8 cellular contexts compared by ENCODE assay signal in genomic region chr2:128091691-128092050, GRCh38. TPM values are rescaled to one million over a fixed set of nuclear protein-coding genes. Genes with fewer than 3 reads are reported as not detected.
A peak's percentile ranks its signal among the peaks of the same experiment; 100 is the strongest.
DNase-seq lines count a peak whose midpoint lies in the region; ATAC-seq, FAIRE-seq and TF ChIP-seq lines count a peak whose summit lies in the region.

No MANE protein-coding gene starts in this region.

- peak overlapping the region; percentile 91 for H3K27ac ChIP-seq in keratinocyte (ENCODE audit: control insufficient read depth, insufficient read depth, low read length)

- peak overlapping the region; percentile 96 for H2AFZ ChIP-seq in keratinocyte (ENCODE audit: control insufficient read depth, low read length)

- H3K9ac ChIP-seq in ES-I3 (ENCODE audit: low read depth, low read length) (peak overlapping the region; percentile 87), keratinocyte (ENCODE audit: control insufficient read depth, extremely low read depth, insufficient read depth, low read length) (peak overlapping the region; percentile 96)

- no peaks in the 10 kb centered on the region for H3K4me1 ChIP-seq in ES-I3 (ENCODE audit: insufficient read depth, low read length)
- H3K4me1 ChIP-seq in keratinocyte (ENCODE audit: control insufficient read depth, extremely low read depth, insufficient read depth, low read length): peaks cover 5% of the 10 kb centered on the region

- H3K79me2 ChIP-seq in keratinocyte (ENCODE audit: control insufficient read depth, insufficient read depth, low read length): peaks cover 56% of the 10 kb centered on the region

- FAIRE-seq in keratinocyte (lab: Jason Lieb, UNC): no peak

- H3K9me1 ChIP-seq in keratinocyte (ENCODE audit: control insufficient read depth, extremely low read depth, insufficient read depth, low read length): no peaks in the 10 kb centered on the region

- H3K36me3 ChIP-seq in ES-I3 (ENCODE audit: insufficient read depth, low read length) (no peaks in the 10 kb centered on the region), keratinocyte (ENCODE audit: control insufficient read depth in 2 of 2, extremely low read depth in 1 of 2, insufficient read depth in 2 of 2, low read length in 2 of 2) (peaks cover 0 to 2% of the 10 kb centered on the region in 2 experiments)

- H3K9me3 ChIP-seq in ES-I3 (ENCODE audit: control insufficient read depth, insufficient read depth, low read length): no peaks in the 10 kb centered on the region
- no peaks in the 10 kb centered on the region for H3K9me3 ChIP-seq in keratinocyte (ENCODE audit: control insufficient read depth, low read depth, low read length)

- DNase-seq in LNCaP clone FGC (ENCODE audit: low read depth) (no peak), amniotic stem cell (lab: John Stamatoyannopoulos, UW) (peak; percentile 12), keratinocyte (ENCODE audit: low read depth, low spot score) (no peak), stromal cell of bone marrow (ENCODE audit: low read depth) (peak; percentile 12), globus pallidus (ENCODE audit: low spot score) (no peak), dedifferentiated amniotic fluid mesenchymal stem cell (ENCODE audit: extremely low spot score) (no peak)

- H4K20me1 ChIP-seq in keratinocyte (ENCODE audit: control insufficient read depth, extremely low read depth, insufficient read depth, low read length): no peaks in the 10 kb centered on the region

- no peak for ATAC-seq in esophagus mucosa

- dilution Hi-C loops in keratinocyte (cut with MboI; ENCODE audit: extremely low pct_ligation_motif_present, low sequenced_read_pairs): no loop called here

- H3K4me3 ChIP-seq in LNCaP clone FGC (ENCODE audit: low read depth, low read length) (peak overlapping the region; percentile 97), keratinocyte (ENCODE audit: control insufficient read depth in 2 of 3, extremely low read depth in 1 of 3, insufficient read depth in 2 of 3, low read depth in 1 of 3, low read length in 3 of 3) (peak overlapping the region; percentile 89 to 100 (median 90))

- H3K4me2 ChIP-seq in keratinocyte (ENCODE audit: control insufficient read depth, extremely low read depth, insufficient read depth, low read depth, low read length): peak overlapping the region; percentile 87

- no peak for TF ChIP-seq CTCF in LNCaP clone FGC (IDR thresholded peaks at IDR 0.05; ENCODE audit: control insufficient read depth, extremely low read depth, insufficient read depth)
- no peak for TF ChIP-seq CTCF in keratinocyte (optimal IDR thresholded peaks at IDR 0.05 in 1 of 3, IDR thresholded peaks at IDR 0.05 in 1 of 3, conservative IDR thresholded peaks at IDR 0.05 in 1 of 3; ENCODE audit: extremely low read depth in 1 of 3, insufficient read depth in 2 of 3, low read length in 3 of 3)

- H3K27me3 ChIP-seq in keratinocyte (ENCODE audit: control insufficient read depth, extremely low read depth, insufficient read depth, low read length): no peaks in the 10 kb centered on the region

RNA-seq across cellular contexts. Expression of gene UGGT1, which starts 0.7 kb away (rescaled TPM):
- 19.5 to 30.9 TPM (median 26.7 TPM) in 3 replicates for polyA plus RNA-seq in keratinocyte
- polyA plus RNA-seq in keratinocyte (2011; ENCODE audit: low read depth): 45.4 TPM
- polyA plus RNA-seq in keratinocyte (2011; cell fraction: cytosol; rRNA removed): 4.0 and 6.7 TPM in 2 replicates
- 34.1 and 56.4 TPM in 2 replicates for polyA plus RNA-seq in keratinocyte (2011; cell fraction: nucleus; rRNA removed)
- polyA plus RNA-seq in keratinocyte (2012; ENCODE audit: low replicate concordance): 9.8 and 28.9 TPM in 2 replicates
- polyA minus RNA-seq in keratinocyte: 19.1 to 52.6 TPM (median 28.3 TPM) in 3 replicates
- polyA minus RNA-seq in keratinocyte (2011; cell fraction: cytosol; rRNA and poly(A)+ RNA removed): 49.7 TPM
- 74.2 and 107 TPM in 2 replicates for polyA minus RNA-seq in keratinocyte (2011; cell fraction: nucleus; rRNA and poly(A)+ RNA removed)
- total RNA-seq in esophagus mucosa: 33.5 TPM

Comparison
In these comparisons a context has a peak if more than half of its experiments do, and no peak if none do; other contexts are left out.
1. DNase-seq: peak in amniotic stem cell (single experiment) and stromal cell of bone marrow (single experiment); none in LNCaP clone FGC (single experiment), keratinocyte (single experiment), globus pallidus (single experiment) and dedifferentiated amniotic fluid mesenchymal stem cell (single experiment).